Comparison of ENCODE assay signal across 23 cellular contexts in the genomic region with DNA sequence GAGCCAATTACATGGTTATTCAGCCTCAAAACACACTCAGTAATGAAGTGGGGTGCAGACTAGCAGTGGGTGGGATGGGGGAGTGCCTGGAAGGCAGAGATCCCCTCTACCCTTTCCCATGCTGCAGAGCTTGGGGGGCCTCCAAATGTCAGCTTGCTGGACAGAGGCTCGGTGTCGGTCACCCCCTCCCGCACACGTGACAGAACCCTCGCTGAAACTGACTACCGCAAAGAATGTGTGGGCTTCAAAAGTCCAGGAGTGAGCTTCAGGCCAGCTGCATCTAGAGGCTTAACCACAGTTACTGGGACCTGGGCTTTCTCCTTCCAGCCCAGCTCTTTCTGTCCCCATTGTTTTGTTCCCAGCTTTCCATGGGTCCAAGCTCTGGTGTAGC.
"Had no signal": no experiment of that assay in that cellular context is flagged by ENCODE, and none has a peak within 500 bp of the region (broad histone marks: within the 10 kb centered on the region; RNA-seq: fewer than 3 reads in every experiment).

No MANE protein-coding gene starts in this region.

- H3K4me3 Mint-ChIP-seq: activated CD4-positive, alpha-beta T cell treated with anti-CD3 and anti-CD28 coated beads, Interleukin-2, amount 10 ng/mL, durations not matched to agents 7 days and 5 days; activated CD8-positive, alpha-beta T cell treated with anti-CD3 and anti-CD28 coated beads, Interleukin-2, amount 10 ng/mL, durations not matched to agents 7 days and 5 days; activated naive CD8-positive, alpha-beta T cell; activated T-helper 17 cell treated with anti-CD3 and anti-CD28 coated beads, Interleukin-2, amount 50 U/mL, for 72 hours; natural killer cell; T-helper 2 cell treated with Interferon-gamma antibody and Interleukin-4, amounts not matched to agents 5 μg/mL and 100 μg/mL, for 36 hours had no signal

- H3K4me3 ChIP-seq: adrenal gland, ascending aorta, esophagus squamous epithelium, heart right ventricle, lower lobe of right lung, right lobe of liver had no signal

- H3K9me3 ChIP-seq: adrenal gland, ascending aorta, lower lobe of right lung, right lobe of liver, SK-N-SH had no signal

- H3K4me1 Mint-ChIP-seq: activated CD4-positive, alpha-beta T cell treated with anti-CD3 and anti-CD28 coated beads, Interleukin-2, amount 10 ng/mL, durations not matched to agents 7 days and 5 days; activated T-helper 17 cell treated with anti-CD3 and anti-CD28 coated beads, Interleukin-2, amount 50 U/mL, for 72 hours; natural killer cell had no signal

- H3K36me3 Mint-ChIP-seq: activated naive CD8-positive, alpha-beta T cell had no signal

- H3K27me3 Mint-ChIP-seq: activated CD4-positive, alpha-beta T cell treated with anti-CD3 and anti-CD28 coated beads, Interleukin-2, amount 10 ng/mL, durations not matched to agents 7 days and 5 days had no signal

- H3K36me3 ChIP-seq: adrenal gland, ascending aorta, brain microvascular endothelial cell, esophagus squamous epithelium, heart right ventricle, lower lobe of right lung, right lobe of liver had no signal

- H3K27me3 ChIP-seq: adrenal gland, ascending aorta, brain microvascular endothelial cell, right lobe of liver had no signal

- H3K4me1 ChIP-seq: lower lobe of right lung, right lobe of liver had no signal

- H3K27ac ChIP-seq: adrenal gland, ascending aorta, esophagus squamous epithelium, heart right ventricle, lower lobe of right lung, right lobe of liver, VCaP had no signal

- ATAC-seq: activated CD8-positive, alpha-beta T cell treated with anti-CD3 and anti-CD28 coated beads, Interleukin-2, amount 10 ng/mL, durations not matched to agents 7 days and 5 days; activated T-helper 17 cell treated with anti-CD3 and anti-CD28 coated beads, Interleukin-2, amount 50 U/mL, for 72 hours; heart right ventricle; left colon; lower lobe of right lung; natural killer cell; right lobe of liver had no signal

- H3K4me2 ChIP-seq: SK-N-SH had no signal

- H3K9me3 Mint-ChIP-seq: activated CD4-positive, alpha-beta T cell treated with anti-CD3 and anti-CD28 coated beads, Interleukin-2, amount 10 ng/mL, durations not matched to agents 7 days and 5 days; activated T-helper 17 cell treated with anti-CD3 and anti-CD28 coated beads, Interleukin-2, amount 50 U/mL, for 72 hours; natural killer cell; T-helper 2 cell treated with Interferon-gamma antibody and Interleukin-4, amounts not matched to agents 5 μg/mL and 100 μg/mL, for 36 hours had no signal

- H3K27ac Mint-ChIP-seq: activated CD4-positive, alpha-beta T cell treated with anti-CD3 and anti-CD28 coated beads, Interleukin-2, amount 10 ng/mL, durations not matched to agents 7 days and 5 days; activated CD8-positive, alpha-beta T cell treated with anti-CD3 and anti-CD28 coated beads, Interleukin-2, amount 10 ng/mL, durations not matched to agents 7 days and 5 days; activated naive CD8-positive, alpha-beta T cell; activated T-helper 17 cell treated with anti-CD3 and anti-CD28 coated beads, Interleukin-2, amount 50 U/mL, for 72 hours; natural killer cell; T-helper 2 cell treated with Interferon-gamma antibody and Interleukin-4, amounts not matched to agents 5 μg/mL and 100 μg/mL, for 36 hours had no signal

- H3K9ac ChIP-seq: SK-N-SH had no signal

- DNase-seq: activated CD4-positive, alpha-beta T cell treated with anti-CD3 and anti-CD28 coated beads, Interleukin-2, amount 10 ng/mL, durations not matched to agents 7 days and 5 days; activated CD4-positive, CD25-positive, alpha-beta regulatory T cell treated with anti-CD3 and anti-CD28 coated beads, Interleukin-2, amount 50 U/mL, for 72 hours; activated CD8-positive, alpha-beta T cell treated with anti-CD3 and anti-CD28 coated beads, Interleukin-2, amount 10 ng/mL, durations not matched to agents 7 days and 5 days; adrenal gland; central memory CD4-positive, alpha-beta T cell; esophagus squamous epithelium; heart right ventricle; islet precursor cell; left colon; lower lobe of right lung; natural killer cell; right lobe of liver; SK-N-SH; small intestine; stimulated activated CD4-positive, alpha-beta T cell treated with anti-CD3 and anti-CD28 coated beads, Interleukin-15, amount 100 ng/mL, for 24 hours; stimulated activated CD8-positive, alpha-beta memory T cell treated with anti-CD3 and anti-CD28 coated beads, Interleukin-4, amount 100 ng/mL, for 48 hours; stimulated activated naive CD4-positive, alpha-beta T cell treated with Interleukin-2 at 50 U/mL for 16 hours had no signal
